In genomic region chr7:107254398-107254985, GRCh38 we compare ENCODE assay signal across 1 cellular context.
TF ChIP-seq lines count a peak whose summit lies in the region.

No MANE protein-coding gene starts in this region.

TF ChIP-seq in K562, 482 proteins besides CTCF, POLR2A, EP300 and RAD21 (continued from another document and continues in another):
- TF ChIP-seq, protein P1, sequence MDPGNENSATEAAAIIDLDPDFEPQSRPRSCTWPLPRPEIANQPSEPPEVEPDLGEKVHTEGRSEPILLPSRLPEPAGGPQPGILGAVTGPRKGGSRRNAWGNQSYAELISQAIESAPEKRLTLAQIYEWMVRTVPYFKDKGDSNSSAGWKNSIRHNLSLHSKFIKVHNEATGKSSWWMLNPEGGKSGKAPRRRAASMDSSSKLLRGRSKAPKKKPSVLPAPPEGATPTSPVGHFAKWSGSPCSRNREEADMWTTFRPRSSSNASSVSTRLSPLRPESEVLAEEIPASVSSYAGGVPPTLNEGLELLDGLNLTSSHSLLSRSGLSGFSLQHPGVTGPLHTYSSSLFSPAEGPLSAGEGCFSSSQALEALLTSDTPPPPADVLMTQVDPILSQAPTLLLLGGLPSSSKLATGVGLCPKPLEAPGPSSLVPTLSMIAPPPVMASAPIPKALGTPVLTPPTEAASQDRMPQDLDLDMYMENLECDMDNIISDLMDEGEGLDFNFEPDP (CRISPR knock-in tag; IDR thresholded peaks at IDR 0.05), result 0 out of 2 replicates have a peak, but pooled peaks have one; percentile 22
- TF ChIP-seq HEY1 (CRISPR knock-in tag; IDR thresholded peaks at IDR 0.05; ENCODE audit: borderline replicate concordance) (no peak), VEZF1 (CRISPR knock-in tag; IDR thresholded peaks at IDR 0.05) (no peak), HDAC3 (IDR thresholded peaks at IDR 0.05; ENCODE audit: borderline replicate concordance, partially characterized antibody) (no peak), ZBTB40 (IDR thresholded peaks at IDR 0.05) (no peak), ZBTB40 (CRISPR knock-in tag; IDR thresholded peaks at IDR 0.05) (no peak), TCF7L2 (IDR thresholded peaks at IDR 0.05; ENCODE audit: low read depth, low read length) (no peak), MEIS2 (IDR thresholded peaks at IDR 0.05; ENCODE audit: partially characterized antibody) (peak; percentile 28), TEAD4 (IDR thresholded peaks at IDR 0.05; ENCODE audit: low read length) (peak; percentile 41; the same call in 1 of the 2 replicates), TEAD4 (CRISPR knock-in tag; IDR thresholded peaks at IDR 0.05; ENCODE audit: borderline replicate concordance) (no peak), SFPQ (IDR thresholded peaks at IDR 0.05; ENCODE audit: low read depth, low read length) (no peak), MEF2A (IDR thresholded peaks at IDR 0.05; ENCODE audit: control insufficient read depth, low read depth, low read length) (peak; percentile 90), POLR2B (IDR thresholded peaks at IDR 0.05; ENCODE audit: low read depth, partially characterized antibody) (no peak), E2F6 (IDR thresholded peaks at IDR 0.05; ENCODE audit: borderline replicate concordance in 1 of 2, extremely low read depth in 1 of 2, insufficient read depth in 1 of 2, insufficient read length in 1 of 2, low read depth in 1 of 2, low read length in 1 of 2, poor library complexity in 1 of 2, severe bottlenecking in 1 of 2) (no peak), OTX1 (CRISPR knock-in tag; IDR thresholded peaks at IDR 0.05) (no peak), ZNF445 (CRISPR knock-in tag; IDR thresholded peaks at IDR 0.05; ENCODE audit: low read depth) (no peak), TAL1 (IDR thresholded peaks at IDR 0.05) (0 out of 2 replicates have a peak, but pooled peaks have one; percentile 20), ZBTB9 (CRISPR knock-in tag; IDR thresholded peaks at IDR 0.05) (no peak), TCF3 (CRISPR knock-in tag; IDR thresholded peaks at IDR 0.05) (peak; percentile 63), POLR3G (IDR thresholded peaks at IDR 0.05; ENCODE audit: extremely low read depth, insufficient read length, insufficient replicate concordance) (no peak), DLX4 (CRISPR knock-in tag; IDR thresholded peaks at IDR 0.05) (no peak), ZFX (CRISPR knock-in tag; IDR thresholded peaks at IDR 0.05) (no peak), PHF8 (IDR thresholded peaks at IDR 0.05; ENCODE audit: borderline replicate concordance, low read length) (no peak), ZNF124 (CRISPR knock-in tag; IDR thresholded peaks at IDR 0.05) (no peak), MEF2D (tag; conservative IDR thresholded peaks at IDR 0.05; ENCODE audit: low read depth) (peak; percentile 88), FOXK1 (CRISPR knock-in tag; IDR thresholded peaks at IDR 0.05; ENCODE audit: borderline replicate concordance) (no peak)
- TF ChIP-seq, protein P2, sequence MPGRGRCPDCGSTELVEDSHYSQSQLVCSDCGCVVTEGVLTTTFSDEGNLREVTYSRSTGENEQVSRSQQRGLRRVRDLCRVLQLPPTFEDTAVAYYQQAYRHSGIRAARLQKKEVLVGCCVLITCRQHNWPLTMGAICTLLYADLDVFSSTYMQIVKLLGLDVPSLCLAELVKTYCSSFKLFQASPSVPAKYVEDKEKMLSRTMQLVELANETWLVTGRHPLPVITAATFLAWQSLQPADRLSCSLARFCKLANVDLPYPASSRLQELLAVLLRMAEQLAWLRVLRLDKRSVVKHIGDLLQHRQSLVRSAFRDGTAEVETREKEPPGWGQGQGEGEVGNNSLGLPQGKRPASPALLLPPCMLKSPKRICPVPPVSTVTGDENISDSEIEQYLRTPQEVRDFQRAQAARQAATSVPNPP (IDR thresholded peaks at IDR 0.05; ENCODE audit: borderline replicate concordance, insufficient read depth, insufficient read length), result no peak
- TF ChIP-seq, protein P3, sequence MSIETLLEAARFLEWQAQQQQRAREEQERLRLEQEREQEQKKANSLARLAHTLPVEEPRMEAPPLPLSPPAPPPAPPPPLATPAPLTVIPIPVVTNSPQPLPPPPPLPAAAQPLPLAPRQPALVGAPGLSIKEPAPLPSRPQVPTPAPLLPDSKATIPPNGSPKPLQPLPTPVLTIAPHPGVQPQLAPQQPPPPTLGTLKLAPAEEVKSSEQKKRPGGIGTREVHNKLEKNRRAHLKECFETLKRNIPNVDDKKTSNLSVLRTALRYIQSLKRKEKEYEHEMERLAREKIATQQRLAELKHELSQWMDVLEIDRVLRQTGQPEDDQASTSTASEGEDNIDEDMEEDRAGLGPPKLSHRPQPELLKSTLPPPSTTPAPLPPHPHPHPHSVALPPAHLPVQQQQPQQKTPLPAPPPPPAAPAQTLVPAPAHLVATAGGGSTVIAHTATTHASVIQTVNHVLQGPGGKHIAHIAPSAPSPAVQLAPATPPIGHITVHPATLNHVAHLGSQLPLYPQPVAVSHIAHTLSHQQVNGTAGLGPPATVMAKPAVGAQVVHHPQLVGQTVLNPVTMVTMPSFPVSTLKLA (conservative IDR thresholded peaks at IDR 0.05), result no peak
- TF ChIP-seq, protein P4, sequence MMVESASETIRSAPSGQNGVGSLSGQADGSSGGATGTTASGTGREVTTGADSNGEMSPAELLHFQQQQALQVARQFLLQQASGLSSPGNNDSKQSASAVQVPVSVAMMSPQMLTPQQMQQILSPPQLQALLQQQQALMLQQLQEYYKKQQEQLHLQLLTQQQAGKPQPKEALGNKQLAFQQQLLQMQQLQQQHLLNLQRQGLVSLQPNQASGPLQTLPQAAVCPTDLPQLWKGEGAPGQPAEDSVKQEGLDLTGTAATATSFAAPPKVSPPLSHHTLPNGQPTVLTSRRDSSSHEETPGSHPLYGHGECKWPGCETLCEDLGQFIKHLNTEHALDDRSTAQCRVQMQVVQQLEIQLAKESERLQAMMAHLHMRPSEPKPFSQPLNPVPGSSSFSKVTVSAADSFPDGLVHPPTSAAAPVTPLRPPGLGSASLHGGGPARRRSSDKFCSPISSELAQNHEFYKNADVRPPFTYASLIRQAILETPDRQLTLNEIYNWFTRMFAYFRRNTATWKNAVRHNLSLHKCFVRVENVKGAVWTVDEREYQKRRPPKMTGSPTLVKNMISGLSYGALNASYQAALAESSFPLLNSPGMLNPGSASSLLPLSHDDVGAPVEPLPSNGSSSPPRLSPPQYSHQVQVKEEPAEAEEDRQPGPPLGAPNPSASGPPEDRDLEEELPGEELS (CRISPR knock-in tag; IDR thresholded peaks at IDR 0.05; ENCODE audit: borderline replicate concordance), result no peak
- TF ChIP-seq, protein P5, sequence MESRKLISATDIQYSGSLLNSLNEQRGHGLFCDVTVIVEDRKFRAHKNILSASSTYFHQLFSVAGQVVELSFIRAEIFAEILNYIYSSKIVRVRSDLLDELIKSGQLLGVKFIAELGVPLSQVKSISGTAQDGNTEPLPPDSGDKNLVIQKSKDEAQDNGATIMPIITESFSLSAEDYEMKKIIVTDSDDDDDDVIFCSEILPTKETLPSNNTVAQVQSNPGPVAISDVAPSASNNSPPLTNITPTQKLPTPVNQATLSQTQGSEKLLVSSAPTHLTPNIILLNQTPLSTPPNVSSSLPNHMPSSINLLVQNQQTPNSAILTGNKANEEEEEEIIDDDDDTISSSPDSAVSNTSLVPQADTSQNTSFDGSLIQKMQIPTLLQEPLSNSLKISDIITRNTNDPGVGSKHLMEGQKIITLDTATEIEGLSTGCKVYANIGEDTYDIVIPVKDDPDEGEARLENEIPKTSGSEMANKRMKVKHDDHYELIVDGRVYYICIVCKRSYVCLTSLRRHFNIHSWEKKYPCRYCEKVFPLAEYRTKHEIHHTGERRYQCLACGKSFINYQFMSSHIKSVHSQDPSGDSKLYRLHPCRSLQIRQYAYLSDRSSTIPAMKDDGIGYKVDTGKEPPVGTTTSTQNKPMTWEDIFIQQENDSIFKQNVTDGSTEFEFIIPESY (CRISPR knock-in tag; IDR thresholded peaks at IDR 0.05), result no peak
